In the genomic region with DNA sequence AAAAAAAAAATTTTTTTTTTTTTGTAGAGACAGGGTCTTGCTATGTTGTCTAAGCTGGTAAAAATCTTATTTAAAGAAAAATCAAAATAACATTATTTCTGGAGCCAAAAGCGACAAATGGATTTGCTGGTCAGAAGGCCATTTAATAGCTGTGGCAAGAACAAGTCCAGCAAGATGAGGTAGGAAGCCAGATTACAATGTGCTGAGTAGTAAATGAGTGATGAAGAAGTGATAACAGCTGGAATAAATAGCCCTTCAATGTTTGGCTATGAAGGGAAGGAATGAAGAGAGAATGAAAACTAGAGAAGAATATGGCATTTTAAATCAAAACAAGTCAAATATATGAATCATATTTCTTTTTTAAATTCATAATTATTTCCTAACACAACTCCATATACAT, we compare ENCODE assay signal across 28 cellular contexts.
"Had no signal": no experiment of that assay in that cellular context is flagged by ENCODE, and none has a peak within 500 bp of the region (broad histone marks: within the 10 kb centered on the region; RNA-seq: fewer than 3 reads in every experiment).

No MANE protein-coding gene starts in this region.

- H3K9me3 ChIP-seq: mucosa of descending colon, ovary, prostate gland, spleen, tibial nerve, upper lobe of left lung, vagina had no signal

- H3K4me1 ChIP-seq: prostate gland, spleen, tibial nerve, upper lobe of left lung, vagina had no signal

- ATAC-seq: left lobe of liver; mucosa of descending colon; naive thymus-derived CD4-positive, alpha-beta T cell; natural killer cell treated with Interleukin-12 subunit alpha and Interleukin-12 subunit beta and Interleukin-15 and Interleukin-18, amount 100 ng/mL, for 72 hours; right cardiac atrium; sciatic nerve; stimulated activated memory B cell treated with anti-CD40 and anti-IgM and Interleukin-4, amounts not matched to agents 10 μg/mL and 1 μg/mL and 100 μg/mL, for 72 hours; stimulated activated naive CD8-positive, alpha-beta T cell treated with anti-CD3 and anti-CD28 coated beads, Interleukin-15, amount 100 ng/mL, for 72 hours had no signal

- H3K27ac ChIP-seq: ovary, prostate gland, spleen, tibial nerve, upper lobe of left lung, vagina had no signal

- H3K4me3 ChIP-seq: lung, mucosa of descending colon, ovary, prostate gland, spleen, tibial nerve, upper lobe of left lung, vagina had no signal

- H3K36me3 ChIP-seq: ovary, prostate gland, spleen, vagina had no signal

- H3K27me3 ChIP-seq: ovary, spleen, tibial nerve, upper lobe of left lung, vagina had no signal

- DNase-seq: hippocampal formation; kidney glomerular epithelial cell; left cardiac atrium; mesendoderm; midbrain; mucosa of descending colon; naive thymus-derived CD4-positive, alpha-beta T cell; ovary; posterior cingulate gyrus; retina; right cardiac atrium; small intestine; spleen; stimulated activated CD4-positive, alpha-beta T cell treated with anti-CD3 and anti-CD28 coated beads, Interleukin-2, amount 100 ng/mL, for 48 hours; stimulated activated CD4-positive, alpha-beta T cell treated with anti-CD3 and anti-CD28 coated beads, Interleukin-4, amount 100 ng/mL, for 4 hours; stimulated activated CD8-positive, alpha-beta memory T cell treated with anti-CD3 and anti-CD28 coated beads, Interleukin-4, amount 100 ng/mL, for 48 hours; stimulated activated naive CD4-positive, alpha-beta T cell treated with Interleukin-2 at 50 U/mL for 16 hours; stimulated activated naive CD8-positive, alpha-beta T cell treated with anti-CD3 and anti-CD28 coated beads, Interleukin-15, amount 100 ng/mL, for 72 hours; substantia nigra; upper lobe of left lung had no signal
